ENCODE assay signal across 10 cellular contexts in the genomic region with DNA sequence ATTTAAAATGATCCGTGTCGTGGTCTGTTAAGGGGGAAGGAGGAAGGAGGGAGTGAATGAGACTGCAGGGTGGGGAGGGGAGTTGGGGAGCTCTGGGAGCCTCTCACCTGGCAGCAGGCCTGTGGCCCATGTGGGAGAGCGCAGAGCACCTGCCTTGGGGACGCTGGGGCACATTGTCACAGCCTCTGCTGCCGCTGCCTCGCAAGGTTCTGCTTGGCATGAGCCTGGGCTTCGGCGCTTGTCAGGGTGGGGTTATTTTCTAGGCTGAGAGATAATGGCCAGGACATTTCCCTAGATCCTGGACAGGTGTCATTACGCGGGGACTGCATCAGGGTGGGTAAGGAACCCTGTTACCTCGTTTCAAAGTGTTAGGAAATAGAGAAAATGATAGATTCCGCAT. TPM values are rescaled to one million over a fixed set of nuclear protein-coding genes. Genes with fewer than 3 reads are reported as not detected.
DNase-seq lines count a peak whose midpoint lies in the region; ATAC-seq and TF ChIP-seq lines count a peak whose summit lies in the region.
"Had no signal": no experiment of that assay in that cellular context is flagged by ENCODE, and none has a peak within 500 bp of the region (broad histone marks: within the 10 kb centered on the region; RNA-seq: fewer than 3 reads in every experiment).

No MANE protein-coding gene starts in this region.

- no peak overlapping the region for H3K4me3 ChIP-seq in tibial artery

- POLR2A ChIA-PET in activated CD4-positive, alpha-beta T cell treated with anti-CD3 and anti-CD28 coated beads for 36 hours (lab: Charles Lee) = interaction anchor here (1.1 kb wide), 1 partner anchor 13 kb away, joined by 3 read pairs; no protein-coding TSS in a partner anchor

- H3K9me3 Mint-ChIP-seq in activated CD4-positive, alpha-beta T cell treated with anti-CD3 and anti-CD28 coated beads for 36 hours (ENCODE audit: low read depth) = no peaks in the 10 kb centered on the region
- peaks cover 0 to 2% (median 0%) of the 10 kb centered on the region in 5 experiments for H3K9me3 Mint-ChIP-seq in brain
- H3K9me3 Mint-ChIP-seq in memory B cell = no peaks in the 10 kb centered on the region

- peak overlapping the region; percentile 98 for H3K27ac Mint-ChIP-seq in activated CD4-positive, alpha-beta T cell treated with anti-CD3 and anti-CD28 coated beads for 36 hours
- H3K27ac Mint-ChIP-seq in brain (peak overlapping the region in 4 of 5 experiments; percentile 38 to 95 (median 72)), memory B cell (peak overlapping the region; percentile 93)

- intact Hi-C loops in activated CD4-positive, alpha-beta T cell treated with anti-CD3 and anti-CD28 coated beads for 36 hours (cut with DNase I, micrococcal nuclease) = loop anchor here in 1 of 2 experiments (2.0 to 5.0 kb wide), 2 partner anchors 145 to 468 kb away; partner anchors contain the start of gene COX19
- intact Hi-C loops in tibial artery (cut with DNase I; ENCODE audit: low total_unique reads) = loop anchor here (10.0 kb wide), 1 partner anchor 45 kb away; no protein-coding TSS in a partner anchor

- no peak for ATAC-seq in activated CD4-positive, alpha-beta T cell treated with anti-CD3 and anti-CD28 coated beads for 36 hours
- ATAC-seq in memory B cell (ENCODE audit: low read depth) = no peak

- H3K36me3 ChIP-seq in tibial artery = peaks cover 0 to 10% (median 0%) of the 10 kb centered on the region in 3 donors

- H3K36me3 Mint-ChIP-seq in activated CD4-positive, alpha-beta T cell treated with anti-CD3 and anti-CD28 coated beads for 36 hours (ENCODE audit: low read depth) = peaks cover 15% of the 10 kb centered on the region
- peaks cover 52% of the 10 kb centered on the region for H3K36me3 Mint-ChIP-seq in brain
- peaks cover 9% of the 10 kb centered on the region for H3K36me3 Mint-ChIP-seq in memory B cell

- TF ChIP-seq CTCF in brain (conservative IDR thresholded peaks at IDR 0.05) = no peak
- TF ChIP-seq CTCF in tibial artery (IDR thresholded peaks at IDR 0.05) = no peak
- TF ChIP-seq CTCF in GM20000 (IDR thresholded peaks at IDR 0.05; ENCODE audit: extremely low read depth, missing control alignments) = no peak

- no peaks in the 10 kb centered on the region for H3K9me3 ChIP-seq in tibial artery

- no peak for DNase-seq in activated CD4-positive, alpha-beta T cell treated with anti-CD3 and anti-CD28 coated beads for 36 hours
- no peak for DNase-seq in activated CD4-positive, alpha-beta T cell treated with anti-CD3 and anti-CD28 coated beads, Interleukin-2, amount 50 U/mL, for 1 hour
- DNase-seq in memory B cell (ENCODE audit: low spot score in 2 of 2) (no peak), tibial artery (no peak), AG08395 (ENCODE audit: low spot score) (no peak), NCI-H748 (lab: John Stamatoyannopoulos, UW; ENCODE audit: unreplicated experiment) (no peak), GM20000 (ENCODE audit: low spot score) (no peak)
- DNase-seq: activated CD8-positive, alpha-beta memory T cell treated with anti-CD3 and anti-CD28 coated beads, Interleukin-2, amount 50 U/mL, for 48 hours; NK-92 treated with Interleukin-12 subunit alpha and Interleukin-12 subunit beta, amount 100 ng/mL, for 24 hours had no signal

- H3K4me3 Mint-ChIP-seq in activated CD4-positive, alpha-beta T cell treated with anti-CD3 and anti-CD28 coated beads for 36 hours = no peak overlapping the region
- H3K4me3 Mint-ChIP-seq in brain = no peak overlapping the region
- H3K4me3 Mint-ChIP-seq in memory B cell = no peak overlapping the region

- peaks cover 17 to 95% (median 64%) of the 10 kb centered on the region in 4 donors for H3K4me1 ChIP-seq in tibial artery

- H3K27ac ChIP-seq in tibial artery = peak overlapping the region; percentile 87 to 91

- peaks cover 56% of the 10 kb centered on the region for H3K4me1 Mint-ChIP-seq in activated CD4-positive, alpha-beta T cell treated with anti-CD3 and anti-CD28 coated beads for 36 hours
- H3K4me1 Mint-ChIP-seq in brain (peaks cover 76% of the 10 kb centered on the region), memory B cell (peaks cover 28% of the 10 kb centered on the region)

- no peaks in the 10 kb centered on the region for H3K27me3 ChIP-seq in tibial artery

- CTCF ChIA-PET in activated CD4-positive, alpha-beta T cell treated with anti-CD3 and anti-CD28 coated beads for 36 hours (lab: Charles Lee) = interaction anchor here (2.6 kb wide), 1 partner anchor 17 kb away, joined by 6 read pairs; no protein-coding TSS in a partner anchor

- no peaks in the 10 kb centered on the region for H3K27me3 Mint-ChIP-seq in activated CD4-positive, alpha-beta T cell treated with anti-CD3 and anti-CD28 coated beads for 36 hours
- H3K27me3 Mint-ChIP-seq in brain = peaks cover 2% of the 10 kb centered on the region
- H3K27me3 Mint-ChIP-seq in memory B cell = no peaks in the 10 kb centered on the region

RNA-seq across cellular contexts. Expression of gene SUN1, which starts 2.2 kb away (rescaled TPM):
- 10 to 100 TPM; 71.3 to 74.6 TPM for total RNA-seq in activated CD4-positive, alpha-beta T cell treated with anti-CD3 and anti-CD28 coated beads for 36 hours
- polyA plus RNA-seq in brain (ENCODE audit: insufficient read depth, low read depth, low replicate concordance) = 128 TPM

RNA-seq across cellular contexts. Expression of gene GET4, which starts 46.3 kb away (rescaled TPM):
- total RNA-seq in activated CD4-positive, alpha-beta T cell treated with anti-CD3 and anti-CD28 coated beads for 36 hours = 10 to 100 TPM; 17.7 to 29.7 TPM
- 37.7 TPM for polyA plus RNA-seq in brain (ENCODE audit: insufficient read depth, low read depth, low replicate concordance)
